ENCODE assay signal across 15 cellular contexts in the genomic region with DNA sequence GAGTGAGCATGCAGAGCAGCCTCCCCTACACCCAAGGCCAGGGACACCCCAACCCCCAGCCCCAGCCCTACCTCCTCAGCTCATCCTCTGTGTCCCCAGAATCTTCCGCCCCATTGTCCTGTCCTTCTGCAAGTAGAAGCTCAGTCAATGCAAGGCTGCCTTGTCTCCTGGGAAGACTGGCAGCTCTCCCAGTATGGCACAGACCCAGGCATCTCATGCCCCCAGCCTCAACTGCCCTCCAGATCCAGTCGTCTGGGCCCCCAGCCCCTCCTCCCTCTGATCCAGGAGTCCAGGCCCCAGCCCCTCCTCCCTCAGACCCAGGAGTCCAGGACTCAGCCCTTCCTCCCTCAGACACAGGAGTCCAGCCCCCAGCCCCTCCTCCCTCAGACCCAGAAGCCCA. TPM values are rescaled to one million over a fixed set of nuclear protein-coding genes. Genes with fewer than 3 reads are reported as not detected.
DNase-seq lines count a peak whose midpoint lies in the region; ATAC-seq and TF ChIP-seq lines count a peak whose summit lies in the region.
"Had no signal": no experiment of that assay in that cellular context is flagged by ENCODE, and none has a peak within 500 bp of the region (broad histone marks: within the 10 kb centered on the region; RNA-seq: fewer than 3 reads in every experiment).

No MANE protein-coding gene starts in this region.

- H3K27ac Mint-ChIP-seq in activated T-cell treated with anti-CD3 and anti-CD28 coated beads, Interleukin-2, amount 50 U/mL, for 24 hours, result peak overlapping the region; percentile 57
- peak overlapping the region in 3 of 5 experiments; percentile 75 to 83 (median 80) for H3K27ac Mint-ChIP-seq in brain
- H3K27ac Mint-ChIP-seq in stimulated activated memory B cell treated with anti-CD40 and anti-IgM and Interleukin-4, amounts not matched to agents 10 μg/mL and 1 μg/mL and 100 μg/mL, for 72 hours, result peak overlapping the region; percentile 46
- H3K27ac Mint-ChIP-seq: CD8-positive, alpha-beta T cell; GM23338 had no signal

- no peaks in the 10 kb centered on the region for H3K9me3 Mint-ChIP-seq in activated T-cell treated with anti-CD3 and anti-CD28 coated beads, Interleukin-2, amount 50 U/mL, for 24 hours
- H3K9me3 Mint-ChIP-seq in brain, result no peaks in the 10 kb centered on the region
- H3K9me3 Mint-ChIP-seq in stimulated activated memory B cell treated with anti-CD40 and anti-IgM and Interleukin-4, amounts not matched to agents 10 μg/mL and 1 μg/mL and 100 μg/mL, for 72 hours, result no peaks in the 10 kb centered on the region
- H3K9me3 Mint-ChIP-seq: CD8-positive, alpha-beta T cell; GM23338 had no signal

- no peak overlapping the region for H3K4me3 Mint-ChIP-seq in activated T-cell treated with anti-CD3 and anti-CD28 coated beads, Interleukin-2, amount 50 U/mL, for 24 hours
- H3K4me3 Mint-ChIP-seq in brain, result no peak overlapping the region
- H3K4me3 Mint-ChIP-seq in stimulated activated memory B cell treated with anti-CD40 and anti-IgM and Interleukin-4, amounts not matched to agents 10 μg/mL and 1 μg/mL and 100 μg/mL, for 72 hours, result no peak overlapping the region
- H3K4me3 Mint-ChIP-seq: CD8-positive, alpha-beta T cell; GM23338 had no signal

- no peak for DNase-seq in activated T-cell treated with anti-CD3 and anti-CD28 coated beads, Interleukin-2, amount 50 U/mL, for 24 hours
- no peak for DNase-seq in activated T-cell treated with anti-CD3 and anti-CD28 coated beads, Interleukin-2, amount 50 U/mL, for 1 hour
- no peak for DNase-seq in kidney tubule cell (ENCODE audit: low spot score)
- DNase-seq in stimulated activated CD8-positive, alpha-beta memory T cell treated with anti-CD3 and anti-CD28 coated beads, Interleukin-4, amount 100 ng/mL, for 48 hours, result no peak
- DNase-seq: CD8-positive, alpha-beta T cell; COR-L47; DMS153; DMS79 treated with DMSO at 0.1 percent for 48 hours; EL; H7 had no signal

- ATAC-seq in stimulated activated memory B cell treated with anti-CD40 and anti-IgM and Interleukin-4, amounts not matched to agents 10 μg/mL and 1 μg/mL and 100 μg/mL, for 72 hours, result no peak
- ATAC-seq: CD8-positive, alpha-beta T cell; GM23338 had no signal

- TF ChIP-seq CTCF in brain (conservative IDR thresholded peaks at IDR 0.05), result no peak

- no peaks in the 10 kb centered on the region for H3K4me1 Mint-ChIP-seq in activated T-cell treated with anti-CD3 and anti-CD28 coated beads, Interleukin-2, amount 50 U/mL, for 24 hours (ENCODE audit: low read depth)
- no peaks in the 10 kb centered on the region for H3K4me1 Mint-ChIP-seq in brain
- no peaks in the 10 kb centered on the region for H3K4me1 Mint-ChIP-seq in stimulated activated memory B cell treated with anti-CD40 and anti-IgM and Interleukin-4, amounts not matched to agents 10 μg/mL and 1 μg/mL and 100 μg/mL, for 72 hours
- H3K4me1 Mint-ChIP-seq: GM23338 had no signal

- H3K36me3 Mint-ChIP-seq in activated T-cell treated with anti-CD3 and anti-CD28 coated beads, Interleukin-2, amount 50 U/mL, for 24 hours (ENCODE audit: low read depth), result peaks cover 81% of the 10 kb centered on the region
- H3K36me3 Mint-ChIP-seq in brain, result peaks cover 78% of the 10 kb centered on the region
- peaks cover 59% of the 10 kb centered on the region for H3K36me3 Mint-ChIP-seq in stimulated activated memory B cell treated with anti-CD40 and anti-IgM and Interleukin-4, amounts not matched to agents 10 μg/mL and 1 μg/mL and 100 μg/mL, for 72 hours

- H3K4me2 ChIP-seq in BLaER1 treated with 17β-estradiol and CSF1 and Interleukin-3, amounts not matched to agents 10 nM and 100 nM, result peak overlapping the region in 8 of 11 experiments; percentile 10 to 72 (median 45); a peak in 8 of 22 replicates
- H3K4me2 ChIP-seq: GM23338 had no signal

- no peaks in the 10 kb centered on the region for H3K27me3 ChIP-seq in BLaER1 treated with 17β-estradiol and CSF1 and Interleukin-3, amounts not matched to agents 10 nM and 100 nM

- H3K36me3 ChIP-seq in BLaER1 treated with 17β-estradiol and CSF1 and Interleukin-3, amounts not matched to agents 10 nM and 100 nM, result peaks cover 68 to 87% (median 84%) of the 10 kb centered on the region in 11 experiments

- peaks cover 0 to 8% (median 0%) of the 10 kb centered on the region in 11 experiments; a peak in 2 of 22 replicates for H4K20me1 ChIP-seq in BLaER1 treated with 17β-estradiol and CSF1 and Interleukin-3, amounts not matched to agents 10 nM and 100 nM

- no peaks in the 10 kb centered on the region for H3K9me3 ChIP-seq in BLaER1 treated with 17β-estradiol and CSF1 and Interleukin-3, amounts not matched to agents 10 nM and 100 nM (replicated peaks in 1 of 11)

- H3K27me3 Mint-ChIP-seq in activated T-cell treated with anti-CD3 and anti-CD28 coated beads, Interleukin-2, amount 50 U/mL, for 24 hours, result no peaks in the 10 kb centered on the region
- no peaks in the 10 kb centered on the region for H3K27me3 Mint-ChIP-seq in brain
- H3K27me3 Mint-ChIP-seq in stimulated activated memory B cell treated with anti-CD40 and anti-IgM and Interleukin-4, amounts not matched to agents 10 μg/mL and 1 μg/mL and 100 μg/mL, for 72 hours, result no peaks in the 10 kb centered on the region

- H3K27ac ChIP-seq in BLaER1 treated with 17β-estradiol and CSF1 and Interleukin-3, amounts not matched to agents 10 nM and 100 nM, result peak overlapping the region in 2 of 11 experiments; percentile 4 to 29; a peak in 1 of 22 replicates
- H3K27ac ChIP-seq: 22Rv1 had no signal

- H3K9ac ChIP-seq in BLaER1 treated with 17β-estradiol and CSF1 and Interleukin-3, amounts not matched to agents 10 nM and 100 nM, result peak overlapping the region in 4 of 11 experiments; percentile 1 to 27 (median 16); a peak in 1 of 22 replicates

- H3K4me1 ChIP-seq in BLaER1 treated with 17β-estradiol and CSF1 and Interleukin-3, amounts not matched to agents 10 nM and 100 nM, result peaks cover 0 to 26% (median 24%) of the 10 kb centered on the region in 10 experiments; a peak in 17 of 20 replicates

- no peak overlapping the region for H3K4me3 ChIP-seq in BLaER1 treated with 17β-estradiol and CSF1 and Interleukin-3, amounts not matched to agents 10 nM and 100 nM
- H3K4me3 ChIP-seq: GM23338 had no signal

RNA-seq across cellular contexts. Expression of a gene that starts 13.0 kb away (rescaled TPM):
- 4.1 TPM for polyA plus RNA-seq in brain (ENCODE audit: insufficient read depth, low read depth, low replicate concordance)

RNA-seq across cellular contexts. Expression of a gene that starts 19.0 kb away (rescaled TPM):
- polyA plus RNA-seq in brain (ENCODE audit: insufficient read depth, low read depth, low replicate concordance), result 30.1 TPM

RNA-seq across cellular contexts. Expression of a gene that starts 29.3 kb away (rescaled TPM):
- polyA plus RNA-seq in brain (ENCODE audit: insufficient read depth, low read depth, low replicate concordance), result 73.4 TPM

RNA-seq across cellular contexts. Expression of a gene that starts 29.6 kb away (rescaled TPM):
- 22.6 TPM for polyA plus RNA-seq in brain (ENCODE audit: insufficient read depth, low read depth, low replicate concordance)

RNA-seq across cellular contexts. Expression of a gene that starts 41.4 kb away (rescaled TPM):
- polyA plus RNA-seq in brain (ENCODE audit: insufficient read depth, low read depth, low replicate concordance), result 10.0 TPM
